Comparison of ENCODE assay signal across 16 cellular contexts in the genomic region with DNA sequence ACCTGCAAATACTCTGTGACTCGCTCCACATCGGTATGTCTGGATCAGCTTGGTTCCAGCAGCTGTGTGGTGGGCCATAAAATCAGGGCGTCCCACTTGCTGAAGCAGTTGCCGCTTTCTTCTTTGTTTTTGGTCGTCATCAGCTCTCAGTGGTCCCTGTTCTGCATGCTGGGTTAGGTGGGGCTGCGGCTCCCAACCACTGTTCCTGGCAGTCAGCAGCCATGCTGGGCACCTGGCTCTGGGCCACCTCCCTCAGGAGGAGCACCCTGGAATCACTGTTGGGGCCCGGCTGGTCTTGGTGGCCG. TPM values are rescaled to one million over a fixed set of nuclear protein-coding genes. Genes with fewer than 3 reads are reported as not detected.
DNase-seq lines count a peak whose midpoint lies in the region; ATAC-seq and TF ChIP-seq lines count a peak whose summit lies in the region.
"Had no signal": no experiment of that assay in that cellular context is flagged by ENCODE, and none has a peak within 500 bp of the region (broad histone marks: within the 10 kb centered on the region; RNA-seq: fewer than 3 reads in every experiment).

No MANE protein-coding gene starts in this region.

- no peak for DNase-seq in activated T-cell treated with anti-CD3 and anti-CD28 coated beads, Interleukin-2, amount 50 U/mL, for 24 hours
- no peak for DNase-seq in activated T-cell treated with anti-CD3 and anti-CD28 coated beads, Interleukin-2, amount 50 U/mL, for 4 hours
- DNase-seq in T-cell (no peak), dermis blood vessel endothelial cell (no peak), colonic mucosa (no peak)
- no peak for DNase-seq in naive thymus-derived CD4-positive, alpha-beta T cell
- DNase-seq: DND-41, KG1, NCI-H1436 treated with DMSO at 0.1 percent for 48 hours, NCI-H2081, NCI-H748 treated with DMSO at 0.1 percent for 48 hours, PC-3 had no signal

- POLR2A ChIA-PET in T-cell (lab: Charles Lee), result no interaction called here
- POLR2A ChIA-PET in naive thymus-derived CD4-positive, alpha-beta T cell (lab: Charles Lee), result no interaction called here

- peak overlapping the region; percentile 44 for H3K27ac Mint-ChIP-seq in activated T-cell treated with anti-CD3 and anti-CD28 coated beads, Interleukin-2, amount 50 U/mL, for 24 hours
- peak overlapping the region; percentile 66 to 71 for H3K27ac Mint-ChIP-seq in T-cell
- H3K27ac Mint-ChIP-seq in naive thymus-derived CD4-positive, alpha-beta T cell, result peak overlapping the region; percentile 42 to 95 (median 82)
- peak overlapping the region; percentile 40 for H3K27ac Mint-ChIP-seq in stimulated activated naive CD8-positive, alpha-beta T cell treated with anti-CD3 and anti-CD28 coated beads, Interleukin-15, Interleukin-2, amounts not matched to agents 100 ng/mL and 50 ng/mL, for 24 hours

- peaks cover 0 to 44% of the 10 kb centered on the region in 2 donors for H3K4me1 ChIP-seq in naive thymus-derived CD4-positive, alpha-beta T cell (ENCODE audit: control insufficient read depth in 2 of 2, insufficient read depth in 2 of 2, low read length in 2 of 2)
- H3K4me1 ChIP-seq in colonic mucosa, result no peaks in the 10 kb centered on the region

- CTCF ChIA-PET in T-cell (lab: Charles Lee), result interaction anchor here in 1 of 2 donors (0.7 kb wide), 1 partner anchor 295 kb away, joined by 3 read pairs; no protein-coding TSS in a partner anchor
- CTCF ChIA-PET in naive thymus-derived CD4-positive, alpha-beta T cell (lab: Charles Lee), result no interaction called here

- H3K9me3 ChIP-seq in naive thymus-derived CD4-positive, alpha-beta T cell (ENCODE audit: control insufficient read depth in 2 of 3, low read length in 3 of 3), result no peaks in the 10 kb centered on the region
- H3K9me3 ChIP-seq in colonic mucosa, result no peaks in the 10 kb centered on the region
- H3K9me3 ChIP-seq: BLaER1 had no signal

- peaks cover 0 to 25% (median 0%) of the 10 kb centered on the region in 3 experiments for H3K36me3 ChIP-seq in naive thymus-derived CD4-positive, alpha-beta T cell (ENCODE audit: control insufficient read depth in 2 of 3, insufficient read depth in 3 of 3, low read length in 3 of 3)
- H3K36me3 ChIP-seq in colonic mucosa, result peaks cover 4% of the 10 kb centered on the region

- peaks cover 50% of the 10 kb centered on the region for H3K36me3 Mint-ChIP-seq in activated T-cell treated with anti-CD3 and anti-CD28 coated beads, Interleukin-2, amount 50 U/mL, for 24 hours (ENCODE audit: low read depth)
- H3K36me3 Mint-ChIP-seq in activated T-cell treated with anti-CD3 and anti-CD28 coated beads, Interleukin-2, amount 50 U/mL, for 4 hours (ENCODE audit: insufficient read depth), result peaks cover 4% of the 10 kb centered on the region
- H3K36me3 Mint-ChIP-seq in T-cell, result peaks cover 9% of the 10 kb centered on the region
- peaks cover 0 to 19% (median 8%) of the 10 kb centered on the region in 5 donors for H3K36me3 Mint-ChIP-seq in naive thymus-derived CD4-positive, alpha-beta T cell
- peaks cover 14% of the 10 kb centered on the region for H3K36me3 Mint-ChIP-seq in stimulated activated naive CD8-positive, alpha-beta T cell treated with anti-CD3 and anti-CD28 coated beads, Interleukin-15, Interleukin-2, amounts not matched to agents 100 ng/mL and 50 ng/mL, for 24 hours (ENCODE audit: low read depth)

- no peak overlapping the region for H3K4me3 ChIP-seq in naive thymus-derived CD4-positive, alpha-beta T cell (ENCODE audit: low read length)
- no peak overlapping the region for H3K4me3 ChIP-seq in colonic mucosa
- H3K4me3 ChIP-seq: BLaER1 had no signal

- intact Hi-C loops in naive thymus-derived CD4-positive, alpha-beta T cell (cut with micrococcal nuclease), result loop anchor here in 1 of 2 donors (2.0 kb wide), 1 partner anchor 17 kb away; no protein-coding TSS in a partner anchor
- intact Hi-C loops in colonic mucosa (cut with DNase I), result no loop called here

- no peak overlapping the region for H3K9ac ChIP-seq in colonic mucosa (ENCODE audit: low read depth in 2 of 2, low read length in 2 of 2)
- H3K9ac ChIP-seq: BLaER1 had no signal

- no peaks in the 10 kb centered on the region for H3K27me3 ChIP-seq in naive thymus-derived CD4-positive, alpha-beta T cell (ENCODE audit: control insufficient read depth in 2 of 2, insufficient read depth in 2 of 2, low read length in 2 of 2)
- H3K27me3 ChIP-seq in colonic mucosa, result no peaks in the 10 kb centered on the region

- H3K4me3 Mint-ChIP-seq in activated T-cell treated with anti-CD3 and anti-CD28 coated beads, Interleukin-2, amount 50 U/mL, for 24 hours, result no peak overlapping the region
- H3K4me3 Mint-ChIP-seq in activated T-cell treated with anti-CD3 and anti-CD28 coated beads, Interleukin-2, amount 50 U/mL, for 4 hours, result no peak overlapping the region
- H3K4me3 Mint-ChIP-seq in T-cell, result peak overlapping the region in 1 of 3 donors; percentile 55
- H3K4me3 Mint-ChIP-seq in naive thymus-derived CD4-positive, alpha-beta T cell, result peak overlapping the region in 8 of 10 donors; percentile 34 to 79 (median 66)
- no peak overlapping the region for H3K4me3 Mint-ChIP-seq in stimulated activated naive CD8-positive, alpha-beta T cell treated with anti-CD3 and anti-CD28 coated beads, Interleukin-15, Interleukin-2, amounts not matched to agents 100 ng/mL and 50 ng/mL, for 24 hours

- peaks cover 42% of the 10 kb centered on the region for H3K4me1 Mint-ChIP-seq in activated T-cell treated with anti-CD3 and anti-CD28 coated beads, Interleukin-2, amount 50 U/mL, for 24 hours (ENCODE audit: low read depth)
- H3K4me1 Mint-ChIP-seq in activated T-cell treated with anti-CD3 and anti-CD28 coated beads, Interleukin-2, amount 50 U/mL, for 4 hours (ENCODE audit: low read depth), result peaks cover 35% of the 10 kb centered on the region
- peaks cover 37 to 47% (median 43%) of the 10 kb centered on the region in 3 donors for H3K4me1 Mint-ChIP-seq in T-cell
- peaks cover 33 to 55% (median 43%) of the 10 kb centered on the region in 7 donors for H3K4me1 Mint-ChIP-seq in naive thymus-derived CD4-positive, alpha-beta T cell
- H3K4me1 Mint-ChIP-seq in stimulated activated naive CD8-positive, alpha-beta T cell treated with anti-CD3 and anti-CD28 coated beads, Interleukin-15, Interleukin-2, amounts not matched to agents 100 ng/mL and 50 ng/mL, for 24 hours (ENCODE audit: low read depth), result peaks cover 28% of the 10 kb centered on the region

- ATAC-seq in activated T-cell treated with anti-CD3 and anti-CD28 coated beads, Interleukin-2, amount 50 U/mL, for 4 hours, result no peak
- ATAC-seq in T-cell (replicated peaks in 1 of 4), result peak in 1 of 4 experiments; percentile 3
- ATAC-seq in naive thymus-derived CD4-positive, alpha-beta T cell, result no peak
- ATAC-seq in HG03039 (IDR thresholded peaks at IDR 0.05; ENCODE audit: unreplicated experiment), result no peak
- ATAC-seq: HCT116, PC-3 had no signal

- TF ChIP-seq CTCF in colonic mucosa (IDR thresholded peaks at IDR 0.05), result no peak

- H3K27me3 Mint-ChIP-seq in activated T-cell treated with anti-CD3 and anti-CD28 coated beads, Interleukin-2, amount 50 U/mL, for 24 hours, result no peaks in the 10 kb centered on the region
- H3K27me3 Mint-ChIP-seq in activated T-cell treated with anti-CD3 and anti-CD28 coated beads, Interleukin-2, amount 50 U/mL, for 4 hours (ENCODE audit: low read depth), result no peaks in the 10 kb centered on the region
- no peaks in the 10 kb centered on the region for H3K27me3 Mint-ChIP-seq in T-cell
- H3K27me3 Mint-ChIP-seq in naive thymus-derived CD4-positive, alpha-beta T cell, result no peaks in the 10 kb centered on the region
- H3K27me3 Mint-ChIP-seq in stimulated activated naive CD8-positive, alpha-beta T cell treated with anti-CD3 and anti-CD28 coated beads, Interleukin-15, Interleukin-2, amounts not matched to agents 100 ng/mL and 50 ng/mL, for 24 hours, result no peaks in the 10 kb centered on the region

- no peak overlapping the region for H3K27ac ChIP-seq in naive thymus-derived CD4-positive, alpha-beta T cell (ENCODE audit: low read depth, low read length)
- H3K27ac ChIP-seq in colonic mucosa, result no peak overlapping the region
- H3K27ac ChIP-seq: BLaER1 had no signal

- no peaks in the 10 kb centered on the region for H3K9me3 Mint-ChIP-seq in activated T-cell treated with anti-CD3 and anti-CD28 coated beads, Interleukin-2, amount 50 U/mL, for 24 hours
- H3K9me3 Mint-ChIP-seq in activated T-cell treated with anti-CD3 and anti-CD28 coated beads, Interleukin-2, amount 50 U/mL, for 4 hours, result no peaks in the 10 kb centered on the region
- H3K9me3 Mint-ChIP-seq in T-cell, result no peaks in the 10 kb centered on the region
- H3K9me3 Mint-ChIP-seq in naive thymus-derived CD4-positive, alpha-beta T cell, result no peaks in the 10 kb centered on the region
- no peaks in the 10 kb centered on the region for H3K9me3 Mint-ChIP-seq in stimulated activated naive CD8-positive, alpha-beta T cell treated with anti-CD3 and anti-CD28 coated beads, Interleukin-15, Interleukin-2, amounts not matched to agents 100 ng/mL and 50 ng/mL, for 24 hours

RNA-seq across cellular contexts. Expression of a gene that starts 23.0 kb away (rescaled TPM):
- total RNA-seq in activated T-cell treated with anti-CD3 and anti-CD28 coated beads, Interleukin-2, amount 50 U/mL, for 4 hours, result 10 to 100 TPM; 56.5 to 60.5 (median 58.0) TPM
- total RNA-seq in T-cell (10 to 100 TPM; 63.1 to 76.8 (median 72.2) TPM), dermis blood vessel endothelial cell (29.3 and 46.0 TPM in 2 replicates), colonic mucosa (10 to 100 TPM; 75.2 to 79.3 TPM)
- 100 to 1,000 TPM in 1 of 5 experiments, 10 to 100 TPM in 4; 62.6 to 103 (median 81.2) TPM for total RNA-seq in naive thymus-derived CD4-positive, alpha-beta T cell
- 1 to 10 TPM; 4.9 to 10.0 TPM for polyA plus RNA-seq in naive thymus-derived CD4-positive, alpha-beta T cell

RNA-seq across cellular contexts. Expression of a gene that starts 32.9 kb away (rescaled TPM):
- 10 to 100 TPM; 22.5 to 27.2 (median 23.7) TPM for total RNA-seq in activated T-cell treated with anti-CD3 and anti-CD28 coated beads, Interleukin-2, amount 50 U/mL, for 4 hours
- total RNA-seq in T-cell (10 to 100 TPM; 26.0 to 53.1 (median 47.6) TPM), dermis blood vessel endothelial cell (5.9 and 13.4 TPM in 2 replicates), colonic mucosa (10 to 100 TPM; 19.4 to 20.2 TPM)
- 10 to 100 TPM; 21.8 to 36.5 (median 29.7) TPM for total RNA-seq in naive thymus-derived CD4-positive, alpha-beta T cell
- 1 to 10 TPM; 1.6 to 2.5 TPM for polyA plus RNA-seq in naive thymus-derived CD4-positive, alpha-beta T cell

RNA-seq across cellular contexts. Expression of a gene that starts 45.7 kb away (rescaled TPM):
- 10 to 100 TPM; 53.1 to 56.8 (median 54.1) TPM for total RNA-seq in activated T-cell treated with anti-CD3 and anti-CD28 coated beads, Interleukin-2, amount 50 U/mL, for 4 hours
- 10 to 100 TPM; 53.3 to 64.0 (median 62.2) TPM for total RNA-seq in T-cell
- 10 to 100 TPM; 42.8 to 65.4 (median 53.3) TPM for total RNA-seq in naive thymus-derived CD4-positive, alpha-beta T cell
- 100 to 1,000 TPM; 104 to 133 TPM for polyA plus RNA-seq in naive thymus-derived CD4-positive, alpha-beta T cell
- total RNA-seq in dermis blood vessel endothelial cell, result 34.4 and 39.0 TPM in 2 replicates
- 10 to 100 TPM; 50.7 to 80.1 TPM for total RNA-seq in colonic mucosa

Comparison
In these comparisons a context has a peak if more than half of its experiments do, and no peak if none do; other contexts are left out.
1. H3K4me3 Mint-ChIP-seq: peak in naive thymus-derived CD4-positive, alpha-beta T cell (8 of 10); none in activated T-cell treated with anti-CD3 and anti-CD28 coated beads, Interleukin-2, amount 50 U/mL, for 24 hours (single experiment), activated T-cell treated with anti-CD3 and anti-CD28 coated beads, Interleukin-2, amount 50 U/mL, for 4 hours (single experiment) and stimulated activated naive CD8-positive, alpha-beta T cell treated with anti-CD3 and anti-CD28 coated beads, Interleukin-15, Interleukin-2, amounts not matched to agents 100 ng/mL and 50 ng/mL, for 24 hours (single experiment).
2. Peak in every context shown above with its lines, with median percentiles within 50 percentile points of each other: H3K27ac Mint-ChIP-seq.